Comparison of ENCODE assay signal across 1 cellular context in genomic region chr1:56625823-56626222, GRCh38.
TF ChIP-seq lines count a peak whose summit lies in the region.

No MANE protein-coding gene starts in this region.

TF ChIP-seq in GM23338, 12 proteins besides CTCF, POLR2A, EP300 and RAD21 (continued from another document):
- TF ChIP-seq ZNF462 (CRISPR knock-in tag; IDR thresholded peaks at IDR 0.05) (no peak), EZH2 (IDR thresholded peaks at IDR 0.05; ENCODE audit: low read depth, unreplicated experiment) (no peak), ZNF114 (CRISPR knock-in tag; IDR thresholded peaks at IDR 0.05) (no peak), POLR2AphosphoS5 (IDR thresholded peaks at IDR 0.05; ENCODE audit: low read depth) (no peak), STAT1 (IDR thresholded peaks at IDR 0.05; ENCODE audit: unreplicated experiment) (no peak), JUNB (IDR thresholded peaks at IDR 0.05; ENCODE audit: unreplicated experiment) (no peak), REST (IDR thresholded peaks at IDR 0.05; ENCODE audit: unreplicated experiment) (no peak)
TF ChIP-seq in GM23338: peak in this region for 0.
